Comparison of ENCODE assay signal across 1 cellular context in genomic region chr16:29805232-29806095, GRCh38.
TF ChIP-seq lines count a peak whose summit lies in the region.

No MANE protein-coding gene starts in this region.

TF ChIP-seq in K562, 482 proteins besides CTCF, POLR2A, EP300 and RAD21 (continued from another document and continues in another):
- TF ChIP-seq ZNF239 (CRISPR knock-in tag; IDR thresholded peaks at IDR 0.05) (no peak; the same call in 1 of the 2 replicates), RHOXF2B (CRISPR knock-in tag; conservative IDR thresholded peaks at IDR 0.05) (0 out of 2 replicates have a peak, but pooled peaks have one; percentile 11), ETS1 (conservative IDR thresholded peaks at IDR 0.05; ENCODE audit: control insufficient read depth, low read depth, low read length) (peak; percentile 57; the same call in 1 of the 2 replicates), FOXP1 (CRISPR knock-in tag; IDR thresholded peaks at IDR 0.05) (peak; percentile 87), RCOR1 (IDR thresholded peaks at IDR 0.05; ENCODE audit: borderline replicate concordance in 1 of 2, low read depth in 2 of 2, low read length in 2 of 2) (peak; percentile 9 to 52; a peak in 2 of 4 replicates), FOXK2 (conservative IDR thresholded peaks at IDR 0.05 in 1 of 2, IDR thresholded peaks at IDR 0.05 in 1 of 2; ENCODE audit: low read depth in 2 of 2) (peak; percentile 97 to 99), OTX1 (CRISPR knock-in tag; IDR thresholded peaks at IDR 0.05) (peak; percentile 89), CHCHD3 (CRISPR knock-in tag; IDR thresholded peaks at IDR 0.05) (no peak), HCFC1 (IDR thresholded peaks at IDR 0.05; ENCODE audit: low read depth, low read length) (peak; percentile 74; the same call in 1 of the 2 replicates), NBN (IDR thresholded peaks at IDR 0.05; ENCODE audit: low read depth) (peak; percentile 76), NR0B1 (IDR thresholded peaks at IDR 0.05; ENCODE audit: partially characterized antibody) (no peak), ZBTB1 (CRISPR knock-in tag; IDR thresholded peaks at IDR 0.05; ENCODE audit: borderline replicate concordance, low read depth) (peak; percentile 66; the same call in 1 of the 2 replicates), ZNF764 (CRISPR knock-in tag; IDR thresholded peaks at IDR 0.05; ENCODE audit: low read depth) (no peak; the same call in 1 of the 2 replicates), RNF2 (IDR thresholded peaks at IDR 0.05) (peak; percentile 88), MYC (IDR thresholded peaks at IDR 0.05; ENCODE audit: low read depth, low read length) (peak; percentile 98), MYC (CRISPR knock-in tag; IDR thresholded peaks at IDR 0.05; ENCODE audit: borderline replicate concordance, low read depth) (peak; percentile 71; the same call in 1 of the 2 replicates), ZNF444 (CRISPR knock-in tag; IDR thresholded peaks at IDR 0.05) (peak; percentile 78; the same call in 1 of the 2 replicates), RFX1 (IDR thresholded peaks at IDR 0.05) (no peak), NCOA6 (IDR thresholded peaks at IDR 0.05) (no peak), RBM22 (IDR thresholded peaks at IDR 0.05; ENCODE audit: low read depth, low read length, poor library complexity, severe bottlenecking) (peak; percentile 36), NR3C1 (CRISPR knock-in tag; IDR thresholded peaks at IDR 0.05) (0 out of 2 replicates have a peak, but pooled peaks have one; percentile 71), KAT2B (IDR thresholded peaks at IDR 0.05; ENCODE audit: low read depth, low read length) (no peak), ZNF740 (CRISPR knock-in tag; IDR thresholded peaks at IDR 0.05) (peak; percentile 97), ZNF740 (tag; IDR thresholded peaks at IDR 0.05) (peak in 1 of 2 experiments; percentile 91; a peak in 2 of 4 replicates), NONO (IDR thresholded peaks at IDR 0.05; ENCODE audit: low read depth in 2 of 2, low read length in 1 of 2) (peak; percentile 44 to 78; a peak in 3 of 4 replicates), NCOA1 (IDR thresholded peaks at IDR 0.05; ENCODE audit: low read depth) (no peak; the same call in 1 of the 2 replicates), RBM25 (IDR thresholded peaks at IDR 0.05; ENCODE audit: low read depth, low read length, severe bottlenecking) (no peak), BCLAF1 (IDR thresholded peaks at IDR 0.05; ENCODE audit: borderline replicate concordance in 1 of 2, control insufficient read depth in 1 of 2, low read depth in 2 of 2, low read length in 1 of 2) (peak in 1 of 2 experiments; percentile 61; a peak in 1 of 4 replicates), MGA (IDR thresholded peaks at IDR 0.05) (peak; percentile 96), ZBTB11 (CRISPR knock-in tag; IDR thresholded peaks at IDR 0.05) (peak in 2 of 3 experiments; percentile 66 to 90; a peak in 4 of 6 replicates), FIP1L1 (IDR thresholded peaks at IDR 0.05; ENCODE audit: low read depth, low read length, poor library complexity, severe bottlenecking) (peak; percentile 91), ZNF311 (CRISPR knock-in tag; IDR thresholded peaks at IDR 0.05) (peak; percentile 80), NR2C1 (IDR thresholded peaks at IDR 0.05) (0 out of 2 replicates have a peak, but pooled peaks have one; percentile 33), NR2C1 (tag; IDR thresholded peaks at IDR 0.05) (no peak; the same call in 1 of the 2 replicates), HMGN3 (IDR thresholded peaks at IDR 0.05; ENCODE audit: borderline replicate concordance, extremely low read depth, insufficient read length, low read depth, low read length) (peak; percentile 98), KDM2B (CRISPR knock-in tag; IDR thresholded peaks at IDR 0.05) (0 out of 2 replicates have a peak, but pooled peaks have one; percentile 3), PHF8 (IDR thresholded peaks at IDR 0.05; ENCODE audit: borderline replicate concordance, low read length) (peak; percentile 68)
